1 cellular context compared by ENCODE assay signal in genomic region chr7:101330011-101330484, GRCh38.
TF ChIP-seq lines count a peak whose summit lies in the region.

No MANE protein-coding gene starts in this region.

TF ChIP-seq in SK-N-SH treated with all-trans-retinoic acid at 6 μM for 48 hours, 23 proteins besides CTCF, POLR2A, EP300 and RAD21 (continued from another document):
- TF ChIP-seq SNAI2 (CRISPR knock-in tag; IDR thresholded peaks at IDR 0.05) (no peak), ISL1 (CRISPR knock-in tag; IDR thresholded peaks at IDR 0.05) (no peak), CSRNP3 (CRISPR knock-in tag; IDR thresholded peaks at IDR 0.05) (no peak), ZNF8 (CRISPR knock-in tag; IDR thresholded peaks at IDR 0.05) (no peak), ZFP30 (CRISPR knock-in tag; IDR thresholded peaks at IDR 0.05) (no peak), PPARA (CRISPR knock-in tag; IDR thresholded peaks at IDR 0.05; ENCODE audit: borderline replicate concordance) (no peak), ZNF565 (CRISPR knock-in tag; conservative IDR thresholded peaks at IDR 0.05; ENCODE audit: low read depth) (no peak), TOX (CRISPR knock-in tag; IDR thresholded peaks at IDR 0.05; ENCODE audit: borderline replicate concordance) (no peak)
TF ChIP-seq in SK-N-SH treated with all-trans-retinoic acid at 6 μM for 48 hours: peak in this region for 0.
